Comparison of ENCODE assay signal across 9 cellular contexts in genomic region chr9:127158995-127159801, GRCh38. TPM values are rescaled to one million over a fixed set of nuclear protein-coding genes. Genes with fewer than 3 reads are reported as not detected.
DNase-seq lines count a peak whose midpoint lies in the region; TF ChIP-seq lines count a peak whose summit lies in the region.
"Had no signal": no experiment of that assay in that cellular context is flagged by ENCODE, and none has a peak within 500 bp of the region (broad histone marks: within the 10 kb centered on the region; RNA-seq: fewer than 3 reads in every experiment).

No MANE protein-coding gene starts in this region.

- peak overlapping the region; percentile 28 for H3K9ac ChIP-seq in skeletal muscle satellite cell (ENCODE audit: low read depth, low read length)
- no peak overlapping the region for H3K9ac ChIP-seq in MM.1S (ENCODE audit: low read length)

- WGBS in hepatocyte (ENCODE audit: low lambda C conversion rate, missing lambda C conversion rate) = 53% methylated on average over 7 of the region's 7 CpGs

- H3F3A ChIP-seq in MM.1S (ENCODE audit: insufficient read depth, low read length) = peaks cover 17% of the 10 kb centered on the region

- peaks cover 10% of the 10 kb centered on the region for H3K4me1 ChIP-seq in hepatocyte (ENCODE audit: insufficient read depth)
- H3K4me1 ChIP-seq in skeletal muscle satellite cell (ENCODE audit: control insufficient read depth, insufficient read depth, low read length) = peaks cover 39% of the 10 kb centered on the region
- peaks cover 26% of the 10 kb centered on the region for H3K4me1 ChIP-seq in MM.1S (ENCODE audit: low read length)

- CTCF ChIA-PET in activated CD4-positive, alpha-beta memory T cell treated with anti-CD3 and anti-CD28 coated beads for 36 hours (lab: Charles Lee) = interaction anchor here (1.0 to 1.1 kb wide), 2 partner anchors 9 to 39 kb away, joined by 3 to 5 read pairs; no protein-coding TSS in a partner anchor

- no peaks in the 10 kb centered on the region for H3K9me3 ChIP-seq in hepatocyte (ENCODE audit: low read depth)
- no peaks in the 10 kb centered on the region for H3K9me3 ChIP-seq in skeletal muscle satellite cell (replicated peaks; ENCODE audit: low read length)
- H3K9me3 ChIP-seq in MM.1S (replicated peaks; ENCODE audit: insufficient read depth, low read length) = no peaks in the 10 kb centered on the region

- no peak overlapping the region for H3K4me3 ChIP-seq in HFF-Myc (replicated peaks; ENCODE audit: low read depth, low read length)
- no peak overlapping the region for H3K4me3 ChIP-seq in hepatocyte
- H3K4me3 ChIP-seq in skeletal muscle satellite cell (ENCODE audit: low read length) = no peak overlapping the region
- no peak overlapping the region for H3K4me3 ChIP-seq in MM.1S (ENCODE audit: low read length)

- POLR2A ChIA-PET in activated CD4-positive, alpha-beta memory T cell treated with anti-CD3 and anti-CD28 coated beads for 36 hours (lab: Charles Lee) = interaction anchor here (0.9 kb wide), 1 partner anchor 173 kb away, joined by 3 read pairs; no protein-coding TSS in a partner anchor

- peaks cover 1% of the 10 kb centered on the region for H3K27me3 Mint-ChIP-seq in activated CD4-positive, alpha-beta memory T cell treated with anti-CD3 and anti-CD28 coated beads for 36 hours
- H3K27me3 Mint-ChIP-seq in CD14-positive monocyte (ENCODE audit: low read depth in 3 of 3) = peaks cover 1 to 15% (median 9%) of the 10 kb centered on the region in 3 donors
- H3K27me3 Mint-ChIP-seq: naive B cell had no signal

- H3K27ac Mint-ChIP-seq in activated CD4-positive, alpha-beta memory T cell treated with anti-CD3 and anti-CD28 coated beads for 36 hours = no peak overlapping the region
- no peak overlapping the region for H3K27ac Mint-ChIP-seq in CD14-positive monocyte

- H4K20me1 ChIP-seq in hepatocyte (ENCODE audit: insufficient read depth, poor library complexity, severe bottlenecking) = no peaks in the 10 kb centered on the region
- no peaks in the 10 kb centered on the region for H4K20me1 ChIP-seq in MM.1S (ENCODE audit: insufficient read depth, low read length)

- H3K36me3 Mint-ChIP-seq in activated CD4-positive, alpha-beta memory T cell treated with anti-CD3 and anti-CD28 coated beads for 36 hours = no peaks in the 10 kb centered on the region
- H3K36me3 Mint-ChIP-seq in CD14-positive monocyte = no peaks in the 10 kb centered on the region
- H3K36me3 Mint-ChIP-seq: naive B cell had no signal

- H3K4me3 Mint-ChIP-seq in activated CD4-positive, alpha-beta memory T cell treated with anti-CD3 and anti-CD28 coated beads for 36 hours = no peak overlapping the region
- H3K4me3 Mint-ChIP-seq in CD14-positive monocyte = no peak overlapping the region
- H3K4me3 Mint-ChIP-seq: naive B cell had no signal

- H3K4me2 ChIP-seq in hepatocyte (no peak overlapping the region), skeletal muscle satellite cell (ENCODE audit: low read length) (peak overlapping the region; percentile 22), MM.1S (ENCODE audit: low read depth, low read length) (no peak overlapping the region)

- H3K27me3 ChIP-seq in hepatocyte (no peaks in the 10 kb centered on the region), skeletal muscle satellite cell (ENCODE audit: control insufficient read depth, insufficient read depth, low read length) (no peaks in the 10 kb centered on the region), MM.1S (replicated peaks; ENCODE audit: insufficient read depth, low read length) (no peaks in the 10 kb centered on the region)

- H3K9me2 ChIP-seq in hepatocyte (replicated peaks; ENCODE audit: insufficient read depth) (no peaks in the 10 kb centered on the region), MM.1S (replicated peaks; ENCODE audit: insufficient read depth, low read length) (no peaks in the 10 kb centered on the region)

- intact Hi-C loops in activated CD4-positive, alpha-beta memory T cell treated with anti-CD3 and anti-CD28 coated beads for 36 hours (cut with micrococcal nuclease) = no loop called here
- intact Hi-C loops in CD14-positive monocyte (cut with micrococcal nuclease) = no loop called here

- peaks cover 38% of the 10 kb centered on the region for H3K4me1 Mint-ChIP-seq in activated CD4-positive, alpha-beta memory T cell treated with anti-CD3 and anti-CD28 coated beads for 36 hours (ENCODE audit: low read depth)
- H3K4me1 Mint-ChIP-seq in CD14-positive monocyte = peaks cover 20% of the 10 kb centered on the region

- H2AFZ ChIP-seq in hepatocyte (no peak overlapping the region), MM.1S (ENCODE audit: low read length) (no peak overlapping the region)

- peak overlapping the region; percentile 6 for H3K27ac ChIP-seq in hepatocyte
- H3K27ac ChIP-seq in MM.1S (ENCODE audit: low read length) = no peak overlapping the region

- H3K36me3 ChIP-seq in hepatocyte (replicated peaks; ENCODE audit: insufficient read depth, low read depth) (no peaks in the 10 kb centered on the region), skeletal muscle satellite cell (ENCODE audit: insufficient read depth, low read length) (no peaks in the 10 kb centered on the region), MM.1S (replicated peaks; ENCODE audit: insufficient read depth, low read length) (no peaks in the 10 kb centered on the region)

- no peaks in the 10 kb centered on the region for H3K9me3 Mint-ChIP-seq in activated CD4-positive, alpha-beta memory T cell treated with anti-CD3 and anti-CD28 coated beads for 36 hours
- no peaks in the 10 kb centered on the region for H3K9me3 Mint-ChIP-seq in CD14-positive monocyte
- H3K9me3 Mint-ChIP-seq: naive B cell had no signal

- peak; percentile 22 for TF ChIP-seq CTCF in HFF-Myc (IDR thresholded peaks at IDR 0.05; ENCODE audit: low read depth, low read length, missing control alignments)
- peak; percentile 35 for TF ChIP-seq CTCF in hepatocyte (IDR thresholded peaks at IDR 0.05; ENCODE audit: poor library complexity)
- no peak for TF ChIP-seq CTCF in CD14-positive monocyte (IDR thresholded peaks at IDR 0.05)
- TF ChIP-seq CTCF in MM.1S (IDR thresholded peaks at IDR 0.05; ENCODE audit: low read length) = no peak

- H3K79me2 ChIP-seq in hepatocyte (no peaks in the 10 kb centered on the region), MM.1S (ENCODE audit: low read length) (no peaks in the 10 kb centered on the region)

- peak; percentile 51 for DNase-seq in HFF-Myc (ENCODE audit: extremely low read depth, low read depth)
- DNase-seq in activated CD4-positive, alpha-beta memory T cell treated with anti-CD3 and anti-CD28 coated beads for 36 hours = peak; percentile 12
- DNase-seq in hepatocyte (ENCODE audit: low spot score) = peak; percentile 82
- DNase-seq in D341Med (ENCODE audit: low spot score) = no peak
- DNase-seq in GF-D8 (lab: John Stamatoyannopoulos, UW) = no peak
- DNase-seq in CD14-positive monocyte (ENCODE audit: low spot score) = no peak
- no peak for DNase-seq in MM.1S
- DNase-seq: naive B cell had no signal

RNA-seq across cellular contexts. Expression of gene ANGPTL2, which starts 36.8 kb away (rescaled TPM):
- not detected for total RNA-seq in activated CD4-positive, alpha-beta memory T cell treated with anti-CD3 and anti-CD28 coated beads for 36 hours
- 17.6 and 18.0 TPM in 2 replicates for total RNA-seq in hepatocyte
- polyA plus RNA-seq in hepatocyte (25.6 and 28.6 TPM in 2 replicates), CD14-positive monocyte (not detected)
- 2.3 and 2.4 TPM in 2 replicates for total RNA-seq in skeletal muscle satellite cell (2012; rRNA removed)

Comparison
In these comparisons a context has a peak if more than half of its experiments do, and no peak if none do; other contexts are left out.
1. DNase-seq: peak in HFF-Myc (single experiment), activated CD4-positive, alpha-beta memory T cell treated with anti-CD3 and anti-CD28 coated beads for 36 hours (single experiment) and hepatocyte (single experiment); none in D341Med (single experiment), GF-D8 (single experiment), CD14-positive monocyte (single experiment) and MM.1S (single experiment).
2. CTCF ChIP-seq: peak in HFF-Myc (single experiment) and hepatocyte (single experiment); none in CD14-positive monocyte (single experiment) and MM.1S (single experiment).
3. RNA of gene ANGPTL2, which starts 36.8 kb away (total RNA-seq): 17.6 to 18.0 TPM in hepatocyte; not detected in activated CD4-positive, alpha-beta memory T cell treated with anti-CD3 and anti-CD28 coated beads for 36 hours; every median in the first group is over 10 times any median in the second.